8 cellular contexts compared by ENCODE assay signal in the genomic region with DNA sequence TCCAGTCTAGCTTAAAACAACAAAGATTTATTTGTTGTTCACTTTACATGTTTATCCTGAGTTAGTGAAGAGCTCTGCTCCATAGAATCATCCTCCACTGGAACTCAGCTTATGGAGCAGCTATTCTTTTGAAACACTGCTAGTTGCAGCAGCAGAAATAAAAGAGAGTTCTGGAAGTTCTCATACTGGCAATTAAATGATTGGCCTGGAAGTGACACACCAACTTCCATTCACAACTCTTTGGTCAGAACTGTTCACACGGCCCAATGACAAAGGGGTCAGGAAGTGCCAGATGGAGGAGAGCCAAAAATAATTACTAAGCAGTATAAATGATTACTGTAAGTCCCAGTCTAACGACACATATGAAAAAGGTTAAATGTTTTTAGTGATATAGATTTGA. TPM values are rescaled to one million over a fixed set of nuclear protein-coding genes. Genes with fewer than 3 reads are reported as not detected.
DNase-seq lines count a peak whose midpoint lies in the region; ATAC-seq and TF ChIP-seq lines count a peak whose summit lies in the region.

No MANE protein-coding gene starts in this region.

- H3K4me1 Mint-ChIP-seq in osteocyte (ENCODE audit: unreplicated experiment): peaks cover 32% of the 10 kb centered on the region

- 0 to 7% methylated on average over 2 of the region's 2 CpGs for WGBS in esophagus squamous epithelium, 2 donors

- peaks cover 100% of the 10 kb centered on the region for H3K79me2 ChIP-seq in DOHH2 (ENCODE audit: control insufficient read depth, low read length)
- peaks cover 100% of the 10 kb centered on the region for H3K79me2 ChIP-seq in PC-9 (ENCODE audit: low read depth)

- CTCF ChIA-PET in PC-9 (lab: Charles Lee): no interaction called here

- no peak for TF ChIP-seq POLR2A in esophagus squamous epithelium (IDR thresholded peaks at IDR 0.05)

- H3K27ac Mint-ChIP-seq in osteocyte (ENCODE audit: unreplicated experiment): peak overlapping the region; percentile 65

- no peak overlapping the region for H2AFZ ChIP-seq in PC-9

- no peak overlapping the region for H3K4me3 Mint-ChIP-seq in osteocyte (ENCODE audit: unreplicated experiment)

- H3K27me3 ChIP-seq in DOHH2 (ENCODE audit: control insufficient read depth, low read length): no peaks in the 10 kb centered on the region
- no peaks in the 10 kb centered on the region for H3K27me3 ChIP-seq in PC-9 (ENCODE audit: insufficient read depth, low read depth)
- no peaks in the 10 kb centered on the region for H3K27me3 ChIP-seq in esophagus squamous epithelium

- POLR2A ChIA-PET in PC-9 (lab: Charles Lee; ENCODE audit: unreplicated experiment): no interaction called here

- no peaks in the 10 kb centered on the region for H3K9me3 ChIP-seq in DOHH2 (ENCODE audit: control insufficient read depth, insufficient read depth, low read length)
- H3K9me3 ChIP-seq in PC-9 (ENCODE audit: insufficient read depth, low read depth): no peaks in the 10 kb centered on the region; the same call in 1 of the 2 replicates
- H3K9me3 ChIP-seq in esophagus squamous epithelium: no peaks in the 10 kb centered on the region

- H3K27ac ChIP-seq in DOHH2 (ENCODE audit: low read depth, low read length) (no peak overlapping the region), PC-9 (peak overlapping the region; percentile 24; the same call in 1 of the 2 replicates), esophagus squamous epithelium (peak overlapping the region in 3 of 4 donors; percentile 36 to 51 (median 42))

- TF ChIP-seq CTCF in DOHH2 (IDR thresholded peaks at IDR 0.05; ENCODE audit: low read depth, low read length, poor library complexity, severe bottlenecking) (no peak), PC-9 (conservative IDR thresholded peaks at IDR 0.05) (no peak), esophagus squamous epithelium (IDR thresholded peaks at IDR 0.05) (no peak), osteocyte (IDR thresholded peaks at IDR 0.05) (no peak)

- intact Hi-C loops in PC-9 (cut with micrococcal nuclease; ENCODE audit: unreplicated experiment) (no loop called here), esophagus squamous epithelium (cut with DNase I) (no loop called here)

- H4K20me1 ChIP-seq in DOHH2 (ENCODE audit: control insufficient read depth, insufficient read depth, low read depth, low read length) (peaks cover 23% of the 10 kb centered on the region), PC-9 (ENCODE audit: insufficient read depth) (peaks cover 43% of the 10 kb centered on the region)

- H3K9me2 ChIP-seq in DOHH2 (replicated peaks; ENCODE audit: control insufficient read depth, low read length) (no peaks in the 10 kb centered on the region), PC-9 (ENCODE audit: insufficient read depth) (no peaks in the 10 kb centered on the region)

- H3K4me2 ChIP-seq in DOHH2 (ENCODE audit: low read length) (peak overlapping the region; percentile 25), PC-9 (no peak overlapping the region)

- BruUV-seq in PC-9 (replicated peaks; lab: Mats Ljungman, UMichigan): no TSS peak

- no peak overlapping the region for H3K4me3 ChIP-seq in DOHH2 (ENCODE audit: low read length)
- H3K4me3 ChIP-seq in PC-9: no peak overlapping the region
- H3K4me3 ChIP-seq in esophagus squamous epithelium: no peak overlapping the region

- H3K9me3 Mint-ChIP-seq in osteocyte (ENCODE audit: unreplicated experiment): no peaks in the 10 kb centered on the region

- peaks cover 2% of the 10 kb centered on the region for H3K36me3 Mint-ChIP-seq in osteocyte (ENCODE audit: unreplicated experiment)

- H3K36me3 ChIP-seq in DOHH2 (ENCODE audit: control insufficient read depth, low read length) (peaks cover 21% of the 10 kb centered on the region), PC-9 (ENCODE audit: low read depth) (0 out of 2 replicates have a peak, but pooled peaks cover 3% of the 10 kb centered on the region), esophagus squamous epithelium (no peaks in the 10 kb centered on the region)

- H3F3A ChIP-seq in DOHH2 (ENCODE audit: control insufficient read depth, insufficient read depth) (0 out of 2 replicates have a peak, but pooled peaks cover 6% of the 10 kb centered on the region), PC-9 (ENCODE audit: insufficient read depth, low read depth) (no peaks in the 10 kb centered on the region)

- no peak for ATAC-seq in HG03045 (IDR thresholded peaks at IDR 0.05; ENCODE audit: unreplicated experiment)

- DNase-seq in PC-9 (no peak), esophagus squamous epithelium (lab: John Stamatoyannopoulos, UW) (no peak), osteocyte (ENCODE audit: extremely low spot score, unreplicated experiment) (no peak), NCI-H526 treated with DMSO at 0.1 percent for 48 hours (lab: John Stamatoyannopoulos, UW) (no peak)
- no peak for DNase-seq in stimulated activated naive CD4-positive, alpha-beta T cell (lab: John Stamatoyannopoulos, UW)
- DNase-seq in activated CD8-positive, alpha-beta memory T cell treated with anti-CD3 and anti-CD28 coated beads, Interleukin-2, amount 50 U/mL, for 48 hours: no peak

- H3K27me3 Mint-ChIP-seq in osteocyte (ENCODE audit: unreplicated experiment): no peaks in the 10 kb centered on the region

- H3K4me1 ChIP-seq in DOHH2 (ENCODE audit: control insufficient read depth, low read length) (peaks cover 70% of the 10 kb centered on the region), PC-9 (replicated peaks; ENCODE audit: insufficient read depth) (no peaks in the 10 kb centered on the region), esophagus squamous epithelium (peaks cover 7 to 84% (median 9%) of the 10 kb centered on the region in 3 donors)

RNA-seq across cellular contexts. Expression of gene FBXO11, which starts 39.1 kb away (rescaled TPM):
- total RNA-seq in PC-9 (2021): 49.3 and 49.4 TPM in 2 replicates
- total RNA-seq in esophagus squamous epithelium: 10 to 100 TPM; 21.0 to 50.2 (median 34.7) TPM
- total RNA-seq in osteocyte: 70.6 and 71.5 TPM in 2 replicates
